8 cellular contexts compared by ENCODE assay signal in the genomic region with DNA sequence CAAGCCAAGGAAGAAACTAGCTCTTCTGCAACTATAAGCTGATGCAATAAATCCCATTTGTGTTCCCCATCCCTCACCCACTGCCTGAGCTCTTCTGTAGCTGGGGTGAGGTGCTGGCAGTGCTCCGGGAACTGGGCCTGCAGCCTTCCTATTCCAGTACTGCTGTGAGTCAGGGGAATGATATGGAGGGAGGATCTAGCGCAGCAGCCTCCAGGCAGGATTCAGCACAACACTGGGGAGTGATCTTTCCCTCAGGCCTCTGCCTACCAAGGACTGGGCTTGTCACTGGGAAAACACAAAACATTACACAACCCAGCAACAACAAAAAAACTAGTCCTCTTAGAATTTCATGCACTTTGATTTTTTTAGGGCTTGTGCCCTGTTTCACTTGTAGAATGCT. TPM values are rescaled to one million over a fixed set of nuclear protein-coding genes. Genes with fewer than 3 reads are reported as not detected.
DNase-seq lines count a peak whose midpoint lies in the region; ATAC-seq, FAIRE-seq and TF ChIP-seq lines count a peak whose summit lies in the region.
"Had no signal": no experiment of that assay in that cellular context is flagged by ENCODE, and none has a peak within 500 bp of the region (broad histone marks: within the 10 kb centered on the region; RNA-seq: fewer than 3 reads in every experiment).

No MANE protein-coding gene starts in this region.

- no peaks in the 10 kb centered on the region for H3K36me3 Mint-ChIP-seq in endothelial cell (ENCODE audit: low read depth, unreplicated experiment)

- H2AFZ ChIP-seq in endothelial cell of umbilical vein (ENCODE audit: low read depth, low read length), result no peak overlapping the region

- H3K36me3 ChIP-seq in endothelial cell of umbilical vein (ENCODE audit: control insufficient read depth in 2 of 2, extremely low read depth in 1 of 2, insufficient read depth in 2 of 2, low read length in 2 of 2) (no peaks in the 10 kb centered on the region), mesodermal cell (ENCODE audit: control insufficient read depth, insufficient read depth, low read length) (no peaks in the 10 kb centered on the region), aorta (ENCODE audit: control insufficient read depth in 1 of 2, insufficient read depth in 2 of 2, low read length in 1 of 2) (no peaks in the 10 kb centered on the region)

- dilution Hi-C loops in endothelial cell of umbilical vein (cut with MboI; ENCODE audit: extremely low pct_ligation_motif_present, low sequenced_read_pairs), result no loop called here

- H3K27me3 ChIP-seq in endothelial cell of umbilical vein (ENCODE audit: control insufficient read depth in 2 of 2, insufficient read depth in 2 of 2, low read length in 2 of 2) (no peaks in the 10 kb centered on the region), aorta (ENCODE audit: control insufficient read depth in 1 of 2, insufficient read depth in 2 of 2, low read length in 1 of 2) (no peaks in the 10 kb centered on the region)

- no peaks in the 10 kb centered on the region for H3K9me3 Mint-ChIP-seq in endothelial cell (ENCODE audit: unreplicated experiment)

- TF ChIP-seq CTCF in endothelial cell of umbilical vein (IDR thresholded peaks at IDR 0.05; ENCODE audit: extremely low read depth in 1 of 2, insufficient read depth in 1 of 2, low read depth in 1 of 2, low read length in 2 of 2), result no peak
- no peak for TF ChIP-seq CTCF in endothelial cell (IDR thresholded peaks at IDR 0.05; ENCODE audit: unreplicated experiment)

- H3K79me2 ChIP-seq in endothelial cell of umbilical vein (ENCODE audit: control insufficient read depth, insufficient read depth, low read length), result no peaks in the 10 kb centered on the region

- H3K27ac Mint-ChIP-seq in endothelial cell (ENCODE audit: unreplicated experiment), result no peak overlapping the region

- H3K4me3 ChIP-seq in endothelial cell of umbilical vein (replicated peaks in 1 of 3; ENCODE audit: insufficient read depth in 1 of 3, low read depth in 1 of 3, low read length in 3 of 3), result no peak overlapping the region
- H3K4me3 ChIP-seq in mesodermal cell (ENCODE audit: extremely low read depth, insufficient read depth, low read length, poor library complexity, severe bottlenecking), result no peak overlapping the region
- no peak overlapping the region for H3K4me3 ChIP-seq in aorta (ENCODE audit: low read length in 2 of 2)

- CTCF ChIA-PET in endothelial cell of umbilical vein (lab: Charles Lee), result interaction anchor here (0.8 to 1.9 kb wide), 2 partner anchors 10 to 12 kb away, joined by 3 to 11 read pairs; no protein-coding TSS in a partner anchor

- peak; percentile 83 for FAIRE-seq in endothelial cell of umbilical vein (lab: Jason Lieb, UNC)

- H3K9me1 ChIP-seq in endothelial cell of umbilical vein (replicated peaks; ENCODE audit: control insufficient read depth, extremely low read depth, insufficient read depth, low read length), result no peaks in the 10 kb centered on the region

- no peak for TF ChIP-seq POLR2A in endothelial cell of umbilical vein (IDR thresholded peaks at IDR 0.05; ENCODE audit: low read depth, low read length)

- intact Hi-C loops in endothelial cell of umbilical vein (cut with micrococcal nuclease) (no loop called here), aorta (cut with DNase I) (no loop called here)

- no peak overlapping the region for H3K4me2 ChIP-seq in endothelial cell of umbilical vein (ENCODE audit: insufficient read depth, low read length)

- no peak overlapping the region for H3K4me3 Mint-ChIP-seq in endothelial cell (ENCODE audit: unreplicated experiment)

- POLR2A ChIA-PET in endothelial cell of umbilical vein (lab: Charles Lee), result no interaction called here

- DNase-seq in NCI-H446 treated with DMSO at 0.1 percent for 48 hours (lab: John Stamatoyannopoulos, UW) (peak; percentile 43), endothelial cell of umbilical vein (ENCODE audit: low read depth, low spot score) (peak; percentile 58), aorta (peak; percentile 93 to 95), NCI-H526 treated with DMSO at 0.1 percent for 48 hours (lab: John Stamatoyannopoulos, UW) (no peak), endothelial cell (ENCODE audit: low spot score) (no peak)
- no peak for DNase-seq in activated CD8-positive, alpha-beta memory T cell treated with anti-CD3 and anti-CD28 coated beads for 24 hours
- DNase-seq: NCI-H1105 had no signal

- H3K4me1 ChIP-seq in endothelial cell of umbilical vein (ENCODE audit: control insufficient read depth, extremely low read depth, insufficient read depth, low read length), result peaks cover 9% of the 10 kb centered on the region
- H3K4me1 ChIP-seq in mesodermal cell (ENCODE audit: control insufficient read depth, insufficient read depth, low read length, poor library complexity, severe bottlenecking), result peaks cover 15% of the 10 kb centered on the region
- peaks cover 3 to 11% of the 10 kb centered on the region in 2 donors for H3K4me1 ChIP-seq in aorta (ENCODE audit: control insufficient read depth in 1 of 2, insufficient read depth in 2 of 2, low read length in 2 of 2)

- H3K9me3 ChIP-seq in endothelial cell of umbilical vein (replicated peaks; ENCODE audit: control insufficient read depth, insufficient read depth, low read length) (no peaks in the 10 kb centered on the region), mesodermal cell (ENCODE audit: control insufficient read depth, low read length) (peaks cover 7% of the 10 kb centered on the region), aorta (ENCODE audit: control insufficient read depth, low read length) (no peaks in the 10 kb centered on the region)

- WGBS in mesodermal cell (ENCODE audit: insufficient coverage in 2 of 2), 2 experiments, result no CpG with 5 or more reads among the region's 2 CpGs
- WGBS in aorta, 2 donors, result 7% methylated on average over 2 of the region's 2 CpGs

- H3K4me1 Mint-ChIP-seq in endothelial cell (ENCODE audit: unreplicated experiment), result no peaks in the 10 kb centered on the region

- no TSS peak for BruUV-seq in endothelial cell of umbilical vein (replicated peaks; lab: Mats Ljungman, UMichigan)

- no peak overlapping the region for H3K9ac ChIP-seq in endothelial cell of umbilical vein (replicated peaks; ENCODE audit: extremely low read depth, insufficient read depth, low read length)

- H3K27me3 Mint-ChIP-seq in endothelial cell (ENCODE audit: unreplicated experiment), result peaks cover 2% of the 10 kb centered on the region

- H3K27ac ChIP-seq in endothelial cell of umbilical vein (ENCODE audit: insufficient read depth, low read depth, low read length) (no peak overlapping the region), mesodermal cell (ENCODE audit: low read depth, low read length, severe bottlenecking) (peak overlapping the region; percentile 84), aorta (ENCODE audit: low read depth in 1 of 2, low read length in 2 of 2) (peak overlapping the region in 1 of 2 donors; percentile 97)

- ATAC-seq in aorta (ENCODE audit: low FRiP score), result peak; percentile 97

- H4K20me1 ChIP-seq in endothelial cell of umbilical vein (replicated peaks; ENCODE audit: control insufficient read depth, extremely low read depth, insufficient read depth, low read length), result no peaks in the 10 kb centered on the region

TF ChIP-seq in endothelial cell of umbilical vein, 7 proteins besides CTCF, POLR2A, EP300 and RAD21:
- TF ChIP-seq JUN (IDR thresholded peaks at IDR 0.05; ENCODE audit: borderline replicate concordance, insufficient read depth, insufficient read length, low read depth), result no peak
- no peak for TF ChIP-seq FOS (IDR thresholded peaks at IDR 0.05; ENCODE audit: borderline replicate concordance, insufficient read depth, low read length)
- TF ChIP-seq, protein P1, sequence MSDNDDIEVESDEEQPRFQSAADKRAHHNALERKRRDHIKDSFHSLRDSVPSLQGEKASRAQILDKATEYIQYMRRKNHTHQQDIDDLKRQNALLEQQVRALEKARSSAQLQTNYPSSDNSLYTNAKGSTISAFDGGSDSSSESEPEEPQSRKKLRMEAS (IDR thresholded peaks at IDR 0.05; ENCODE audit: insufficient read depth, insufficient read length), result no peak
- TF ChIP-seq MYC (IDR thresholded peaks at IDR 0.05; ENCODE audit: low read depth, low read length), result no peak
- no peak for TF ChIP-seq EZH2 (IDR thresholded peaks at IDR 0.05; ENCODE audit: borderline replicate concordance, low read depth, low read length, severe bottlenecking)
- no peak for TF ChIP-seq GATA2 (IDR thresholded peaks at IDR 0.05; ENCODE audit: insufficient read depth, insufficient read length, low read depth, low read length)
- TF ChIP-seq POLR2AphosphoS5 (IDR thresholded peaks at IDR 0.05; ENCODE audit: insufficient read depth, low read depth, low read length), result no peak

RNA-seq across cellular contexts. Expression of a gene that starts 58.7 kb away (rescaled TPM):
- total RNA-seq in endothelial cell of umbilical vein, result not detected in 2 replicates
- polyA plus RNA-seq in endothelial cell of umbilical vein, result not detected in 2 replicates
- not detected in 2 replicates for polyA plus RNA-seq in endothelial cell of umbilical vein (2011; cell fraction: cytosol; rRNA removed)
- not detected in 2 replicates for polyA plus RNA-seq in endothelial cell of umbilical vein (2011; cell fraction: nucleus; rRNA removed)
- not detected in 2 replicates for polyA plus RNA-seq in endothelial cell of umbilical vein (2012)
- polyA minus RNA-seq in endothelial cell of umbilical vein, result 0.64 TPM in 1 of 2 replicates, not detected in the other
- not detected for polyA minus RNA-seq in endothelial cell of umbilical vein (2011; cell fraction: cytosol; rRNA and poly(A)+ RNA removed)
- not detected in 2 replicates for polyA minus RNA-seq in endothelial cell of umbilical vein (2011; cell fraction: nucleus; rRNA and poly(A)+ RNA removed)
- 8.3 TPM for polyA plus RNA-seq in mesodermal cell (2013, experiment 1 of 2)
- polyA plus RNA-seq in mesodermal cell (2013, experiment 2 of 2), result 7.7 TPM
- total RNA-seq in aorta, result 1 to 10 TPM; 3.6 to 9.0 TPM
- polyA plus RNA-seq in aorta, result 10 to 100 TPM in 1 of 2 donors, 1 to 10 TPM in 1; 3.6 to 10.4 TPM
- total RNA-seq in endothelial cell (ENCODE audit: unreplicated experiment), result 0.77 TPM

Comparison
In these comparisons a context has a peak if more than half of its experiments do, and no peak if none do; other contexts are left out.
1. DNase-seq: peak in NCI-H446 treated with DMSO at 0.1 percent for 48 hours (single experiment), endothelial cell of umbilical vein (single experiment) and aorta (2 of 2); none in activated CD8-positive, alpha-beta memory T cell treated with anti-CD3 and anti-CD28 coated beads for 24 hours (single experiment), NCI-H526 treated with DMSO at 0.1 percent for 48 hours (single experiment) and endothelial cell (single experiment).